Comparison of ENCODE assay signal across 8 cellular contexts in the genomic region with DNA sequence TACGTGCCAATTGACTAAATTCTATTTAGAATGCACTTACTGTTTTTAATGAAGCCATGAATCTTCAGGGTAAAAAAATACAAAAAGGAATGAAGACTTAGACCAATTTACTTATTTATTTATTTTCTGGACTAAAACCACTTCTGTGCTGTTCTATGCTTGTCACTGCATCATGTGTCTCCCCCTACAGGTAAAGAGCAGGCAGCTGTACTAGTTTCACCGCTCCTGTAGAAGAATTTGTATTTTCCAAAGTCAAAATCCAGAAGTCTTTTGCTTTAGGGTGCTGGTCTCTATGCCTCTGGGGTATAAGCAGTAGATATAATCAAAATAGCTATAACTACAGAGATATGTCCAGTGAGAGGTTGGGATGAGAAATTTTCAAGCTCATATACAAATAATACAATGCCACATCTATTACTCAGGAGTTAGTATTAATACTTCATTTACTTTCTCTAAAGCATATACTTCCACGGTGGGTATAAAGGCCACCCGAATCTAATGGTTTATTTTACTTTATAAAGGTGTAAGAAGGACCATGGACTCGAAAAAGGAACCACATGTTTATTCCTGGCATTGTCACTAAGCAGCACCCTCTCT.
A peak's percentile ranks its signal among the peaks of the same experiment; 100 is the strongest.
DNase-seq lines count a peak whose midpoint lies in the region; ATAC-seq and TF ChIP-seq lines count a peak whose summit lies in the region.

No MANE protein-coding gene starts in this region.

- 18 to 30% methylated on average over 5 of the region's 5 CpGs for WGBS in body of pancreas, 2 donors

- H3K4me1 ChIP-seq in body of pancreas, result no peaks in the 10 kb centered on the region

- no peaks in the 10 kb centered on the region for H3K36me3 ChIP-seq in body of pancreas (replicated peaks in 1 of 2; ENCODE audit: insufficient read depth in 1 of 2, low read depth in 2 of 2)

- intact Hi-C loops in body of pancreas (cut with DNase I), result loop anchor here (10.0 kb wide), 1 partner anchor 290 kb away; no protein-coding TSS in a partner anchor

- no peak for TF ChIP-seq POLR2A in body of pancreas (IDR thresholded peaks at IDR 0.05)

- H3K27me3 ChIP-seq in body of pancreas, result no peaks in the 10 kb centered on the region

- H3K4me3 ChIP-seq in body of pancreas, result no peak overlapping the region

- H3K9me3 ChIP-seq in body of pancreas, result no peaks in the 10 kb centered on the region

- TF ChIP-seq CTCF in GM12873 (IDR thresholded peaks at IDR 0.05; ENCODE audit: insufficient read depth, low read depth, low read length, missing control alignments) (peak; percentile 71), body of pancreas (IDR thresholded peaks at IDR 0.05) (peak; percentile 22 to 76 (median 68))

- H3K27ac ChIP-seq in body of pancreas, result no peak overlapping the region

- peak; percentile 57 to 59 for DNase-seq in AML-193 (lab: John Stamatoyannopoulos, UW)
- peak; percentile 80 for DNase-seq in OCI-M1 (lab: John Stamatoyannopoulos, UW)
- DNase-seq in body of pancreas, result peak; percentile 15 to 54 (median 23)
- peak; percentile 57 for DNase-seq in inferior parietal cortex (ENCODE audit: extremely low spot score)
- DNase-seq in stimulated activated naive CD4-positive, alpha-beta T cell (lab: John Stamatoyannopoulos, UW), result peak in 4 of 6 experiments; percentile 7 to 63 (median 46)

- ATAC-seq in HG03571 (IDR thresholded peaks at IDR 0.05; ENCODE audit: unreplicated experiment) (peak; percentile 42), body of pancreas (peak; percentile 78), GM18861 (IDR thresholded peaks at IDR 0.05; ENCODE audit: unreplicated experiment) (no peak)

Comparison
In these comparisons a context has a peak if more than half of its experiments do, and no peak if none do; other contexts are left out.
1. DNase-seq: peak in every context shown above with its lines; median percentile 80 in OCI-M1; 58 in AML-193; 57 in inferior parietal cortex; 46 in stimulated activated naive CD4-positive, alpha-beta T cell; 23 in body of pancreas.